ENCODE assay signal across 1 cellular context in genomic region chr1:109718495-109718894, GRCh38.
TF ChIP-seq lines count a peak whose summit lies in the region.

No MANE protein-coding gene starts in this region.

TF ChIP-seq in endothelial cell of umbilical vein, 7 proteins besides CTCF, POLR2A, EP300 and RAD21 (continued from another document):
- no peak for TF ChIP-seq GATA2 (IDR thresholded peaks at IDR 0.05; ENCODE audit: insufficient read depth, insufficient read length, low read depth, low read length)
TF ChIP-seq in endothelial cell of umbilical vein: peak in this region for 0.
